ENCODE assay signal across 8 cellular contexts in genomic region chr3:176430244-176430893, GRCh38.
DNase-seq lines count a peak whose midpoint lies in the region; ATAC-seq, FAIRE-seq and TF ChIP-seq lines count a peak whose summit lies in the region.

No MANE protein-coding gene starts in this region.

- CTCF ChIA-PET in AG04449 (lab: Yijun Ruan, JAX), result interaction anchor here (0.6 to 3.5 kb wide), 24 partner anchors 10 to 1955 kb away, joined by 3 to 24 read pairs (median 3); no protein-coding TSS in a partner anchor

- intact Hi-C loops in posterior vena cava (cut with DNase I), result no loop called here

- ATAC-seq in GM18502 (IDR thresholded peaks at IDR 0.05; ENCODE audit: poor library complexity, unreplicated experiment), result peak; percentile 61
- no peak for ATAC-seq in activated T-cell treated with anti-CD3 and anti-CD28 coated beads, Interleukin-2, amount 50 U/mL, for 72 hours (replicated peaks in 1 of 2)

- no peaks in the 10 kb centered on the region for H3K36me3 Mint-ChIP-seq in activated T-cell treated with anti-CD3 and anti-CD28 coated beads, Interleukin-2, amount 50 U/mL, for 72 hours (ENCODE audit: insufficient read depth in 2 of 2)

- FAIRE-seq in TTC549 (lab: Jason Lieb, UNC) (peak; percentile 85), urothelium cell line (lab: Jason Lieb, UNC) (no peak)

- POLR2A ChIA-PET in AG04449 (lab: Yijun Ruan, JAX), result no interaction called here

- DNase-seq in AG04449 (ENCODE audit: low read depth, low spot score) (peak; percentile 38), NCI-H1092 treated with DMSO at 0.1 percent for 48 hours (lab: John Stamatoyannopoulos, UW) (peak; percentile 84), hepatic stellate cell (ENCODE audit: low spot score) (peak; percentile 22), urothelium cell line (ENCODE audit: low spot score) (peak; percentile 19), posterior vena cava (ENCODE audit: low spot score) (no peak)
- no peak for DNase-seq in activated T-cell treated with anti-CD3 and anti-CD28 coated beads, Interleukin-2, amount 50 U/mL, for 72 hours

- peak; percentile 52 for TF ChIP-seq CTCF in AG04449 (IDR thresholded peaks at IDR 0.05; ENCODE audit: insufficient read depth, low read length, missing control alignments)

- H3K4me3 Mint-ChIP-seq in activated T-cell treated with anti-CD3 and anti-CD28 coated beads, Interleukin-2, amount 50 U/mL, for 72 hours, result no peak overlapping the region

- H3K4me3 ChIP-seq in AG04449 (ENCODE audit: low read depth, low read length), result no peak overlapping the region

- H3K27ac Mint-ChIP-seq in activated T-cell treated with anti-CD3 and anti-CD28 coated beads, Interleukin-2, amount 50 U/mL, for 72 hours, result no peak overlapping the region

- H3K4me1 Mint-ChIP-seq in activated T-cell treated with anti-CD3 and anti-CD28 coated beads, Interleukin-2, amount 50 U/mL, for 72 hours (ENCODE audit: low read depth), result no peaks in the 10 kb centered on the region

- H3K27me3 Mint-ChIP-seq in activated T-cell treated with anti-CD3 and anti-CD28 coated beads, Interleukin-2, amount 50 U/mL, for 72 hours (ENCODE audit: low read depth), result no peaks in the 10 kb centered on the region

- no peaks in the 10 kb centered on the region for H3K9me3 Mint-ChIP-seq in activated T-cell treated with anti-CD3 and anti-CD28 coated beads, Interleukin-2, amount 50 U/mL, for 72 hours

Comparison
In these comparisons a context has a peak if more than half of its experiments do, and no peak if none do; other contexts are left out.
1. DNase-seq: peak in AG04449 (single experiment), NCI-H1092 treated with DMSO at 0.1 percent for 48 hours (single experiment), hepatic stellate cell (single experiment) and urothelium cell line (single experiment); none in activated T-cell treated with anti-CD3 and anti-CD28 coated beads, Interleukin-2, amount 50 U/mL, for 72 hours (0 of 2) and posterior vena cava (single experiment).